In the genomic region with DNA sequence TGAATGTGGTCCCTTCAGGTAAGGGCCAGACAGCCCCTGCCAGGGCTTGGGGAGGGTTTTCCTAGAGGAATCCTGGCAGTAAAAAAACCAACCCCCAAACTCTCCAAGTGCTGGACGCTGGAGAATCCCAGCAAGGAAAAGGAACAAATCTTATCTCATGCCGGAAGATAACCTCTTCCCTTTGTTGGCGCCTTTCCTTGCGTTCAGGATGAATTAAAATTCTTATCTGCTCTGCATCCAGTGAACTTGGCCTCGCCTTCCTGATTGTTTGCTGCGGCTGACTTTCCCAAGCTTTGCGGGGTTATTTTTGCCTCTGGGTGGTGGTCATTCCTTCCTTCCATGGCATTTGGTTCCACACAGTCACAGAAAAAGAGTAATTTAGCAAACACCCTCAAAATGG, we compare ENCODE assay signal across 8 cellular contexts.
DNase-seq lines count a peak whose midpoint lies in the region; ATAC-seq, FAIRE-seq and TF ChIP-seq lines count a peak whose summit lies in the region.

No MANE protein-coding gene starts in this region.

- H3K27me3 ChIP-seq in iPS-18a (ENCODE audit: control insufficient read depth, insufficient read depth, low read length) = peaks cover 35% of the 10 kb centered on the region
- no peaks in the 10 kb centered on the region for H3K27me3 ChIP-seq in upper lobe of left lung

- peaks cover 4% of the 10 kb centered on the region for H3K9me3 ChIP-seq in iPS-18a (ENCODE audit: control insufficient read depth, low read depth, low read length)
- peaks cover 0 to 6% (median 5%) of the 10 kb centered on the region in 4 donors for H3K9me3 ChIP-seq in upper lobe of left lung

- H3K36me3 ChIP-seq in iPS-18a (ENCODE audit: control insufficient read depth, low read depth, low read length) (no peaks in the 10 kb centered on the region), upper lobe of left lung (no peaks in the 10 kb centered on the region)

- ATAC-seq in upper lobe of left lung (ENCODE audit: low FRiP score in 2 of 2) (no peak), HG02840 (IDR thresholded peaks at IDR 0.05; ENCODE audit: low FRiP score, unreplicated experiment) (no peak)

- 55 to 61% methylated on average over 7 of the region's 7 CpGs for WGBS in upper lobe of left lung, 2 donors

- in situ Hi-C loops in astrocyte of the cerebellum (cut with HindIII; ENCODE audit: low sequenced_read_pairs) = no loop called here

- H3K4me1 ChIP-seq in iPS-18a (ENCODE audit: control insufficient read depth, low read depth, low read length) (peaks cover 28% of the 10 kb centered on the region), upper lobe of left lung (peaks cover 19 to 36% (median 25%) of the 10 kb centered on the region in 4 donors)

- TF ChIP-seq CTCF in astrocyte of the cerebellum (IDR thresholded peaks at IDR 0.05; ENCODE audit: low read depth, low read length, missing control alignments) (no peak), upper lobe of left lung (IDR thresholded peaks at IDR 0.05) (no peak)

- TF ChIP-seq POLR2A in upper lobe of left lung (IDR thresholded peaks at IDR 0.05) = no peak

- peak overlapping the region; percentile 46 for H3K4me3 ChIP-seq in astrocyte of the cerebellum (ENCODE audit: low read depth, low read length)
- H3K4me3 ChIP-seq in iPS-18a (ENCODE audit: low read length) = peak overlapping the region; percentile 67
- peak overlapping the region; percentile 55 for H3K4me3 ChIP-seq in skeletal muscle cell (ENCODE audit: low read depth, low read length)
- peak overlapping the region in 2 of 4 donors; percentile 3 to 72 for H3K4me3 ChIP-seq in upper lobe of left lung

- TF ChIP-seq EP300 in upper lobe of left lung (IDR thresholded peaks at IDR 0.05) = no peak

- H3K9ac ChIP-seq in iPS-18a (ENCODE audit: low read length) = peak overlapping the region; percentile 79

- H3K27ac ChIP-seq in iPS-18a (ENCODE audit: low read length) = no peak overlapping the region
- peak overlapping the region in 1 of 4 donors; percentile 28 for H3K27ac ChIP-seq in upper lobe of left lung

- DNase-seq in HTR-8/SVneo (ENCODE audit: insufficient read length, low spot score) (no peak), astrocyte of the cerebellum (ENCODE audit: low read depth) (no peak), skeletal muscle cell (ENCODE audit: low read depth) (no peak), upper lobe of left lung (no peak), dedifferentiated amniotic fluid mesenchymal stem cell (ENCODE audit: extremely low spot score) (no peak)
- DNase-seq in activated effector memory CD4-positive, alpha-beta T cell treated with anti-CD3 and anti-CD28 coated beads, Interleukin-2, amount 50 U/mL, for 16 hours = no peak

- peak; percentile 86 for FAIRE-seq in HTR-8/SVneo (lab: Jason Lieb, UNC)
